ENCODE assay signal across 12 cellular contexts in genomic region chr13:112146073-112146360, GRCh38.
DNase-seq lines count a peak whose midpoint lies in the region; ATAC-seq and TF ChIP-seq lines count a peak whose summit lies in the region.
"Had no signal": no experiment of that assay in that cellular context is flagged by ENCODE, and none has a peak within 500 bp of the region (broad histone marks: within the 10 kb centered on the region; RNA-seq: fewer than 3 reads in every experiment).

No MANE protein-coding gene starts in this region.

- H3K9me3 ChIP-seq in heart left ventricle (no peaks in the 10 kb centered on the region), spleen (no peaks in the 10 kb centered on the region), body of pancreas (no peaks in the 10 kb centered on the region)

- no peaks in the 10 kb centered on the region for H3K36me3 ChIP-seq in heart left ventricle
- no peaks in the 10 kb centered on the region for H3K36me3 ChIP-seq in spleen
- no peaks in the 10 kb centered on the region for H3K36me3 ChIP-seq in body of pancreas (replicated peaks in 1 of 2; ENCODE audit: insufficient read depth in 1 of 2, low read depth in 2 of 2)

- intact Hi-C loops in cardiac septum (cut with DNase I) (no loop called here), heart left ventricle (cut with DNase I) (no loop called here), spleen (cut with DNase I; ENCODE audit: low total_unique reads) (no loop called here), body of pancreas (cut with DNase I) (no loop called here)

- H3K4me3 ChIP-seq in heart left ventricle (no peak overlapping the region), spleen (no peak overlapping the region), body of pancreas (no peak overlapping the region)
- H3K4me3 ChIP-seq: GM23248 had no signal

- TF ChIP-seq POLR2A in heart left ventricle (IDR thresholded peaks at IDR 0.05) (no peak), spleen (IDR thresholded peaks at IDR 0.05) (no peak), body of pancreas (IDR thresholded peaks at IDR 0.05) (no peak)

- 77 to 86% (median 78%) methylated on average over 8 to 9 of the region's 9 CpGs for WGBS in heart left ventricle, 4 donors
- 80 to 91% (median 86%) methylated on average over 7 to 9 of the region's 9 CpGs for WGBS in spleen, 5 donors
- 63% methylated on average over 9 of the region's 9 CpGs; no CpG with 5 or more reads in 1 of the 2 donors for WGBS in body of pancreas, 2 donors

- DNase-seq in cardiac septum (ENCODE audit: low spot score) (peak; percentile 56), heart left ventricle (no peak), islet precursor cell (peak; percentile 43), spleen (peak; percentile 58), left lobe of liver (ENCODE audit: low spot score) (no peak), body of pancreas (no peak), C1 segment of cervical spinal cord (lab: John Stamatoyannopoulos, UW) (no peak)
- DNase-seq: CD4-positive, alpha-beta memory T cell; DMS79; GM23248; H7 had no signal

- H3K27ac ChIP-seq in heart left ventricle (no peak overlapping the region), spleen (no peak overlapping the region), body of pancreas (no peak overlapping the region)
- H3K27ac ChIP-seq: C4-2B, GM23248 had no signal

- TF ChIP-seq CTCF in heart left ventricle (IDR thresholded peaks at IDR 0.05) (no peak), spleen (IDR thresholded peaks at IDR 0.05 in 8 of 11, conservative IDR thresholded peaks at IDR 0.05 in 3 of 11) (no peak), body of pancreas (IDR thresholded peaks at IDR 0.05) (no peak)

- no peak for ATAC-seq in heart left ventricle
- ATAC-seq in left lobe of liver = no peak
- ATAC-seq in body of pancreas = no peak

- H3K4me1 ChIP-seq in heart left ventricle (no peaks in the 10 kb centered on the region), spleen (no peaks in the 10 kb centered on the region), body of pancreas (no peaks in the 10 kb centered on the region)

- H3K27me3 ChIP-seq in heart left ventricle (peaks cover 0 to 12% (median 0%) of the 10 kb centered on the region in 9 donors), spleen (replicated peaks in 1 of 7) (peaks cover 0 to 23% (median 0%) of the 10 kb centered on the region in 7 donors), body of pancreas (no peaks in the 10 kb centered on the region)

Comparison
In these comparisons a context has a peak if more than half of its experiments do, and no peak if none do; other contexts are left out.
1. DNase-seq: peak in cardiac septum (single experiment), islet precursor cell (single experiment) and spleen (single experiment); none in heart left ventricle (0 of 5), left lobe of liver (single experiment), body of pancreas (0 of 4) and C1 segment of cervical spinal cord (0 of 14).